ENCODE assay signal across 2 cellular contexts in genomic region chr7:100687740-100688592, GRCh38.
TF ChIP-seq lines count a peak whose summit lies in the region.

No MANE protein-coding gene starts in this region.

TF ChIP-seq in GM12891, 5 proteins besides CTCF, POLR2A, EP300 and RAD21:
- TF ChIP-seq POU2F2 (IDR thresholded peaks at IDR 0.05; ENCODE audit: low read depth, low read length), result no peak
- TF ChIP-seq TAF1 (IDR thresholded peaks at IDR 0.05; ENCODE audit: low read depth, low read length), result no peak
- no peak for TF ChIP-seq SPI1 (IDR thresholded peaks at IDR 0.05; ENCODE audit: low read depth, low read length)
- TF ChIP-seq PAX5 (IDR thresholded peaks at IDR 0.05; ENCODE audit: insufficient read depth, low read length, severe bottlenecking), result no peak
- no peak for TF ChIP-seq POLR2AphosphoS5 (IDR thresholded peaks at IDR 0.05; ENCODE audit: low read depth, low read length)

TF ChIP-seq in K562, 482 proteins besides CTCF, POLR2A, EP300 and RAD21:
- TF ChIP-seq HNRNPH1 (optimal IDR thresholded peaks at IDR 0.05; ENCODE audit: low read depth, low read length), result no peak
- peak; percentile 15 for TF ChIP-seq POLR2G (IDR thresholded peaks at IDR 0.05; ENCODE audit: low read depth, low read length)
- TF ChIP-seq EGR1 (conservative IDR thresholded peaks at IDR 0.05), result peak; percentile 88
- TF ChIP-seq, protein P1, sequence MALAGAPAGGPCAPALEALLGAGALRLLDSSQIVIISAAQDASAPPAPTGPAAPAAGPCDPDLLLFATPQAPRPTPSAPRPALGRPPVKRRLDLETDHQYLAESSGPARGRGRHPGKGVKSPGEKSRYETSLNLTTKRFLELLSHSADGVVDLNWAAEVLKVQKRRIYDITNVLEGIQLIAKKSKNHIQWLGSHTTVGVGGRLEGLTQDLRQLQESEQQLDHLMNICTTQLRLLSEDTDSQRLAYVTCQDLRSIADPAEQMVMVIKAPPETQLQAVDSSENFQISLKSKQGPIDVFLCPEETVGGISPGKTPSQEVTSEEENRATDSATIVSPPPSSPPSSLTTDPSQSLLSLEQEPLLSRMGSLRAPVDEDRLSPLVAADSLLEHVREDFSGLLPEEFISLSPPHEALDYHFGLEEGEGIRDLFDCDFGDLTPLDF (CRISPR knock-in tag; IDR thresholded peaks at IDR 0.05), result no peak
- TF ChIP-seq AFF1 (IDR thresholded peaks at IDR 0.05; ENCODE audit: low read depth in 1 of 2, partially characterized antibody in 2 of 2), result no peak
- TF ChIP-seq NRF1 (conservative IDR thresholded peaks at IDR 0.05 in 1 of 2, IDR thresholded peaks at IDR 0.05 in 1 of 2), result no peak
- no peak for TF ChIP-seq KLF16 (IDR thresholded peaks at IDR 0.05)
- no peak for TF ChIP-seq SMARCB1 (IDR thresholded peaks at IDR 0.05; ENCODE audit: insufficient read length, low read depth)
- TF ChIP-seq ZNF707 (CRISPR knock-in tag; conservative IDR thresholded peaks at IDR 0.05), result no peak
- TF ChIP-seq RBFOX2 (IDR thresholded peaks at IDR 0.05; ENCODE audit: low read depth, low read length), result peak; percentile 56
- no peak for TF ChIP-seq FOXK2 (conservative IDR thresholded peaks at IDR 0.05 in 1 of 2, IDR thresholded peaks at IDR 0.05 in 1 of 2; ENCODE audit: low read depth in 2 of 2)
- no peak for TF ChIP-seq ZNF175 (CRISPR knock-in tag; IDR thresholded peaks at IDR 0.05; ENCODE audit: low read depth)
- no peak for TF ChIP-seq SAFB (IDR thresholded peaks at IDR 0.05; ENCODE audit: borderline replicate concordance, low read depth, low read length)
- TF ChIP-seq TCFL5 (CRISPR knock-in tag; conservative IDR thresholded peaks at IDR 0.05), result no peak
